In the genomic region with DNA sequence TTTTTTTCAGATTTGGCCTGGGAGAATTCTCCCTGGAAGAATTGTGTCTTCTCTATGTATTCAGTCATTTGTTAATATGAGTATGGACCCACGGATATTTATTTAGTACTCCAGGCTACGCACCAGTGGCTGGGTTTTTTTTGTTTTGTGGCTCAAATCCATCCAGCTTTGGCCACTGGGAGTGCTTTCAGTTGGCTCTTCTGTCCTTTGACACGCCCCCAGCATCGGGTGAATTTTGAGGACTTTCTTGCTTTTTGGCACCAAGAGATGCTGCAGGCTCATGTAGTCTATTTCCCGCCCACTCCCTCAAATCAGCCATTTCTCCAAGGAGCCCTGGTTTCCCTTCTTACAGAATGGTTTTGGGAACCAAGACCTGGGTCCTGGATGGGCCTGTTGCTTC, we compare ENCODE assay signal across 1 cellular context.
TF ChIP-seq lines count a peak whose summit lies in the region.

No MANE protein-coding gene starts in this region.

TF ChIP-seq in GM23338, 12 proteins besides CTCF, POLR2A, EP300 and RAD21 (continued from another document):
- TF ChIP-seq ZNF462 (CRISPR knock-in tag; IDR thresholded peaks at IDR 0.05) (no peak), CREB1 (CRISPR knock-in tag; IDR thresholded peaks at IDR 0.05; ENCODE audit: low read depth) (no peak), ZNF114 (CRISPR knock-in tag; IDR thresholded peaks at IDR 0.05) (no peak), EZH2phosphoT487 (IDR thresholded peaks at IDR 0.05; ENCODE audit: unreplicated experiment) (no peak), ZNF331 (CRISPR knock-in tag; IDR thresholded peaks at IDR 0.05; ENCODE audit: low read depth) (no peak), NANOG (IDR thresholded peaks at IDR 0.05; ENCODE audit: borderline replicate concordance) (no peak), EZH2 (IDR thresholded peaks at IDR 0.05; ENCODE audit: low read depth, unreplicated experiment) (no peak)
- TF ChIP-seq, protein P1, sequence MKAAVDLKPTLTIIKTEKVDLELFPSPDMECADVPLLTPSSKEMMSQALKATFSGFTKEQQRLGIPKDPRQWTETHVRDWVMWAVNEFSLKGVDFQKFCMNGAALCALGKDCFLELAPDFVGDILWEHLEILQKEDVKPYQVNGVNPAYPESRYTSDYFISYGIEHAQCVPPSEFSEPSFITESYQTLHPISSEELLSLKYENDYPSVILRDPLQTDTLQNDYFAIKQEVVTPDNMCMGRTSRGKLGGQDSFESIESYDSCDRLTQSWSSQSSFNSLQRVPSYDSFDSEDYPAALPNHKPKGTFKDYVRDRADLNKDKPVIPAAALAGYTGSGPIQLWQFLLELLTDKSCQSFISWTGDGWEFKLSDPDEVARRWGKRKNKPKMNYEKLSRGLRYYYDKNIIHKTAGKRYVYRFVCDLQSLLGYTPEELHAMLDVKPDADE (IDR thresholded peaks at IDR 0.05) = no peak
